ENCODE assay signal across 8 cellular contexts in genomic region chrX:70453024-70453618, GRCh38. TPM values are rescaled to one million over a fixed set of nuclear protein-coding genes. Genes with fewer than 3 reads are reported as not detected.
DNase-seq lines count a peak whose midpoint lies in the region; ATAC-seq and TF ChIP-seq lines count a peak whose summit lies in the region.

No MANE protein-coding gene starts in this region.

- peaks cover 3% of the 10 kb centered on the region for H3K36me3 Mint-ChIP-seq in activated naive CD4-positive, alpha-beta T cell treated with anti-CD3 and anti-CD28 coated beads for 36 hours (ENCODE audit: low read depth)
- peaks cover 6% of the 10 kb centered on the region for H3K36me3 Mint-ChIP-seq in activated CD8-positive, alpha-beta T cell treated with anti-CD3 and anti-CD28 coated beads for 36 hours (ENCODE audit: low read depth)

- H3K9me3 Mint-ChIP-seq in activated naive CD4-positive, alpha-beta T cell treated with anti-CD3 and anti-CD28 coated beads for 36 hours = no peaks in the 10 kb centered on the region
- H3K9me3 Mint-ChIP-seq in activated CD8-positive, alpha-beta T cell treated with anti-CD3 and anti-CD28 coated beads for 36 hours = no peaks in the 10 kb centered on the region

- H3K4me3 Mint-ChIP-seq in activated naive CD4-positive, alpha-beta T cell treated with anti-CD3 and anti-CD28 coated beads for 36 hours = peak overlapping the region; percentile 80
- peak overlapping the region; percentile 79 for H3K4me3 Mint-ChIP-seq in activated CD8-positive, alpha-beta T cell treated with anti-CD3 and anti-CD28 coated beads for 36 hours

- TF ChIP-seq CTCF in activated CD8-positive, alpha-beta T cell treated with anti-CD3 and anti-CD28 coated beads for 36 hours (IDR thresholded peaks at IDR 0.05) = no peak
- TF ChIP-seq CTCF in transverse colon (IDR thresholded peaks at IDR 0.05) = no peak

- in situ Hi-C loops in transverse colon (cut with MboI; ENCODE audit: low pct_ligation_motif_present in 1 of 4, low pct_unique_long_range_greater_than_20kb in 1 of 4, low sequenced_read_pairs in 3 of 4) = loop anchor here in 2 of 4 donors (10.0 kb wide), 1 partner anchor 102 kb away; no protein-coding TSS in a partner anchor

- H3K4me3 ChIP-seq in iPS-20b (ENCODE audit: low read length) (peak overlapping the region; percentile 60), transverse colon (peak overlapping the region in 3 of 4 donors; percentile 32 to 64 (median 49))

- intact Hi-C loops in activated naive CD4-positive, alpha-beta T cell treated with anti-CD3 and anti-CD28 coated beads for 36 hours (cut with micrococcal nuclease) = loop anchor here (5.0 to 10.0 kb wide), 3 partner anchors 302 to 524 kb away; no protein-coding TSS in a partner anchor
- intact Hi-C loops in activated CD8-positive, alpha-beta T cell treated with anti-CD3 and anti-CD28 coated beads for 36 hours (cut with micrococcal nuclease) = loop anchor here (5.0 kb wide), 2 partner anchors 104 to 209 kb away; no protein-coding TSS in a partner anchor
- intact Hi-C loops in transverse colon (cut with DNase I; ENCODE audit: low total_unique reads) = no loop called here

- POLR2A ChIA-PET in activated CD8-positive, alpha-beta T cell treated with anti-CD3 and anti-CD28 coated beads for 36 hours (lab: Charles Lee) = interaction anchor here (0.6 kb wide), 1 partner anchor 24 kb away, joined by 3 read pairs; no protein-coding TSS in a partner anchor

- TF ChIP-seq POLR2A in transverse colon (IDR thresholded peaks at IDR 0.05) = no peak

- peak overlapping the region; percentile 65; the same call in 1 of the 2 replicates for H3K9ac ChIP-seq in iPS-20b (ENCODE audit: low read depth, low read length)

- H3K9me3 ChIP-seq in iPS-20b (ENCODE audit: insufficient read depth, low read depth, low read length) = no peaks in the 10 kb centered on the region
- no peaks in the 10 kb centered on the region for H3K9me3 ChIP-seq in transverse colon

- H3K27me3 Mint-ChIP-seq in activated naive CD4-positive, alpha-beta T cell treated with anti-CD3 and anti-CD28 coated beads for 36 hours (ENCODE audit: low read depth) = no peaks in the 10 kb centered on the region
- no peaks in the 10 kb centered on the region for H3K27me3 Mint-ChIP-seq in activated CD8-positive, alpha-beta T cell treated with anti-CD3 and anti-CD28 coated beads for 36 hours

- DNase-seq in activated naive CD4-positive, alpha-beta T cell treated with anti-CD3 and anti-CD28 coated beads for 36 hours = no peak
- DNase-seq in activated naive CD4-positive, alpha-beta T cell treated with Interleukin-2 at 50 U/mL for 16 hours = no peak
- DNase-seq in activated CD8-positive, alpha-beta T cell treated with anti-CD3 and anti-CD28 coated beads for 36 hours = peak; percentile 20
- DNase-seq in transverse colon = no peak
- no peak for DNase-seq in superior temporal gyrus (ENCODE audit: extremely low spot score)

- no peak overlapping the region for H3K27ac ChIP-seq in iPS-20b (ENCODE audit: low read length)
- H3K27ac ChIP-seq in transverse colon = peak overlapping the region; percentile 73 to 96 (median 85)

- 39% methylated on average over 5 of the region's 5 CpGs; no CpG with 5 or more reads in 1 of the 2 donors for WGBS in transverse colon (ENCODE audit: low coverage in 1 of 2), 2 donors

- no peaks in the 10 kb centered on the region for H3K27me3 ChIP-seq in iPS-20b (ENCODE audit: insufficient read depth, low read length)
- no peaks in the 10 kb centered on the region for H3K27me3 ChIP-seq in transverse colon

- peaks cover 28% of the 10 kb centered on the region for H3K4me1 Mint-ChIP-seq in activated naive CD4-positive, alpha-beta T cell treated with anti-CD3 and anti-CD28 coated beads for 36 hours (ENCODE audit: low read depth)
- peaks cover 39% of the 10 kb centered on the region for H3K4me1 Mint-ChIP-seq in activated CD8-positive, alpha-beta T cell treated with anti-CD3 and anti-CD28 coated beads for 36 hours (ENCODE audit: low read depth)

- TF ChIP-seq EP300 in transverse colon (IDR thresholded peaks at IDR 0.05; ENCODE audit: low read depth) = no peak

- H3K27ac Mint-ChIP-seq in activated naive CD4-positive, alpha-beta T cell treated with anti-CD3 and anti-CD28 coated beads for 36 hours = peak overlapping the region; percentile 13
- H3K27ac Mint-ChIP-seq in activated CD8-positive, alpha-beta T cell treated with anti-CD3 and anti-CD28 coated beads for 36 hours = peak overlapping the region; percentile 88

- ATAC-seq in activated CD8-positive, alpha-beta T cell treated with anti-CD3 and anti-CD28 coated beads for 36 hours = peak; percentile 13
- ATAC-seq in HG02571 (IDR thresholded peaks at IDR 0.05; ENCODE audit: unreplicated experiment) (no peak), GM18517 (IDR thresholded peaks at IDR 0.05; ENCODE audit: unreplicated experiment) (no peak)

- H3K36me3 ChIP-seq in iPS-20b (ENCODE audit: insufficient read depth, low read depth, low read length) (peaks cover 10% of the 10 kb centered on the region; the same call in 1 of the 2 replicates), transverse colon (no peaks in the 10 kb centered on the region)

- CTCF ChIA-PET in activated naive CD4-positive, alpha-beta T cell treated with anti-CD3 and anti-CD28 coated beads for 36 hours (lab: Charles Lee) = interaction anchor here (0.6 to 2.4 kb wide), 6 partner anchors 18 to 1086 kb away, joined by 3 to 9 read pairs (median 4); no protein-coding TSS in a partner anchor
- CTCF ChIA-PET in activated CD8-positive, alpha-beta T cell treated with anti-CD3 and anti-CD28 coated beads for 36 hours (lab: Charles Lee) = interaction anchor here (2.4 to 2.8 kb wide), 2 partner anchors 18 to 212 kb away, joined by 11 to 14 read pairs; no protein-coding TSS in a partner anchor

- peaks cover 9% of the 10 kb centered on the region; the same call in 1 of the 2 replicates for H3K4me1 ChIP-seq in iPS-20b (ENCODE audit: insufficient read depth, low read length)
- H3K4me1 ChIP-seq in transverse colon = peaks cover 0 to 28% (median 3%) of the 10 kb centered on the region in 4 donors

RNA-seq across cellular contexts. Expression of gene DLG3, which starts 8.5 kb away (rescaled TPM):
- 10 to 100 TPM; 11.0 to 12.9 TPM for total RNA-seq in activated naive CD4-positive, alpha-beta T cell treated with anti-CD3 and anti-CD28 coated beads for 36 hours
- total RNA-seq in activated CD8-positive, alpha-beta T cell treated with anti-CD3 and anti-CD28 coated beads for 36 hours = 10 to 100 TPM; 24.8 to 27.3 TPM
- 10 to 100 TPM; 31.8 to 59.4 (median 54.8) TPM for total RNA-seq in transverse colon

RNA-seq across cellular contexts. Expression of gene GDPD2, which starts 30.0 kb away (rescaled TPM):
- total RNA-seq in activated naive CD4-positive, alpha-beta T cell treated with anti-CD3 and anti-CD28 coated beads for 36 hours = not detected
- not detected for total RNA-seq in activated CD8-positive, alpha-beta T cell treated with anti-CD3 and anti-CD28 coated beads for 36 hours
- total RNA-seq in transverse colon = 10 to 100 TPM in 3 of 4 donors, 1 to 10 TPM in 1; 1.6 to 68.1 (median 31.2) TPM
